In the genomic region with DNA sequence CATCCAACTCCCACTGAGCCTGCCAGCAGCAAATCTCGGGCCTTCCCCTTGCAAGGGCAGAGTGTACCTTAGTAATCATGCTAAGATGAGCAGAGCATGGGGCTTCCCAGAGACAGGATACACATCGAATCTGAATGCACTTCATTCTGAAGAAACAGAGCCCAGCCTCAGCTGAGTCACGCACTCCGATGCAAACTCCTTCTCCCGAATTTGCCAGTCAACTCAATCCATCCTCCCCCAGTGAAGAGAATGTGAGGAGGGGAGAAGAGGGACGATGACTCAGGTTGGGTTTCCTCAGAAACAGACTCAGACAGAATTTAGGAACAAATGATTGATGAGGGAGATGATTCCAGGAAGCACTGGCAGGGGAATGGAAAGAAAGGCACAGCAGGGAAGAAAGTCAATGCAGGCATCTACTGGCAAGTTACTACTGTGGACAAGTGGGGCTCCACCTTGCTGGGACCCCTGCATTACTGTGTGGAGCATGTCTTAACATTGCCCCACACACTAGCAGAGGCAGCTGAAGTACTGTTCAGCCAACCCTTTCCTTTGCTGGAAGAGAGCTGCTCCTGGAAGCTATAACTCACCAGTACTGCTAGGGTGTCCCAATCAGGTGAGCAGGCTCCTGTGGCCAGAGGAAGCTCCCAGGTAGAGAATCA, we compare ENCODE assay signal across 12 cellular contexts.
DNase-seq lines count a peak whose midpoint lies in the region; ATAC-seq and TF ChIP-seq lines count a peak whose summit lies in the region.
"Had no signal": no experiment of that assay in that cellular context is flagged by ENCODE, and none has a peak within 500 bp of the region (broad histone marks: within the 10 kb centered on the region; RNA-seq: fewer than 3 reads in every experiment).

No MANE protein-coding gene starts in this region.

- no peak for TF ChIP-seq CTCF in astrocyte of the spinal cord (IDR thresholded peaks at IDR 0.05; ENCODE audit: low read depth, low read length)
- TF ChIP-seq CTCF in lower leg skin (IDR thresholded peaks at IDR 0.05), result no peak

- no peak for TF ChIP-seq POLR2A in lower leg skin (IDR thresholded peaks at IDR 0.05)

- H3K4me3 ChIP-seq in astrocyte of the spinal cord (ENCODE audit: low read depth, low read length) (no peak overlapping the region), lower leg skin (ENCODE audit: low read depth, poor library complexity, severe bottlenecking) (no peak overlapping the region)
- H3K4me3 ChIP-seq: SJSA1 had no signal

- intact Hi-C loops in lower leg skin (cut with DNase I; ENCODE audit: low total_unique reads), result no loop called here

- in situ Hi-C loops in astrocyte of the spinal cord (cut with HindIII; ENCODE audit: low sequenced_read_pairs), result no loop called here

- DNase-seq in GM03348 (ENCODE audit: low spot score) (peak; percentile 58), astrocyte of the spinal cord (ENCODE audit: low read depth, low spot score) (peak; percentile 70), nucleus accumbens (lab: John Stamatoyannopoulos, UW) (peak in 34 of 56 donors; percentile 1 to 78 (median 32)), cortex of kidney (lab: John Stamatoyannopoulos, UW) (no peak), dedifferentiated amniotic fluid mesenchymal stem cell (ENCODE audit: extremely low spot score) (no peak), DMS153 treated with DMSO at 0.1 percent for 48 hours (lab: John Stamatoyannopoulos, UW; ENCODE audit: unreplicated experiment) (no peak), lower leg skin (ENCODE audit: low spot score in 2 of 2) (no peak)
- DNase-seq: left ventricle myocardium superior, NCI-H2081 treated with DMSO at 0.1 percent for 48 hours, small intestine had no signal

- ATAC-seq in HG02973 (IDR thresholded peaks at IDR 0.05; ENCODE audit: unreplicated experiment), result peak; percentile 42
- ATAC-seq: left ventricle myocardium superior had no signal

- 65 to 70% methylated on average over 6 of the region's 6 CpGs for WGBS in lower leg skin, 2 donors

Comparison
In these comparisons a context has a peak if more than half of its experiments do, and no peak if none do; other contexts are left out.
1. DNase-seq: peak in GM03348 (single experiment), astrocyte of the spinal cord (single experiment) and nucleus accumbens (34 of 56); none in cortex of kidney (single experiment), dedifferentiated amniotic fluid mesenchymal stem cell (single experiment), DMS153 treated with DMSO at 0.1 percent for 48 hours (single experiment) and lower leg skin (0 of 2).